18 cellular contexts compared by ENCODE assay signal in genomic region chr5:73302797-73303138, GRCh38.
A peak's percentile ranks its signal among the peaks of the same experiment; 100 is the strongest.
DNase-seq lines count a peak whose midpoint lies in the region; ATAC-seq, FAIRE-seq and TF ChIP-seq lines count a peak whose summit lies in the region.
"Had no signal": no experiment of that assay in that cellular context is flagged by ENCODE, and none has a peak within 500 bp of the region (broad histone marks: within the 10 kb centered on the region; RNA-seq: fewer than 3 reads in every experiment).

No MANE protein-coding gene starts in this region.

- H3K36me3 ChIP-seq in astrocyte (ENCODE audit: insufficient read depth, low read length) (no peaks in the 10 kb centered on the region), iPS-20b (ENCODE audit: insufficient read depth, low read depth, low read length) (no peaks in the 10 kb centered on the region), thoracic aorta (no peaks in the 10 kb centered on the region)
- H3K36me3 ChIP-seq: adrenal gland, prostate gland, vagina had no signal

- no peaks in the 10 kb centered on the region for H4K20me1 ChIP-seq in astrocyte (ENCODE audit: insufficient read depth, low read length)

- ATAC-seq in thoracic aorta (ENCODE audit: insufficient number of reproducible peaks, low FRiP score, low read depth) (no peak), GM18873 (IDR thresholded peaks at IDR 0.05; ENCODE audit: low FRiP score, unreplicated experiment) (no peak)
- no peak for ATAC-seq in activated CD4-positive, CD25-positive, alpha-beta regulatory T cell treated with anti-CD3 and anti-CD28 coated beads, Interleukin-2, amount 50 U/mL, for 24 hours
- ATAC-seq: stimulated activated naive CD8-positive, alpha-beta T cell treated with anti-CD3 and anti-CD28 coated beads, Interleukin-15, amount 100 ng/mL, for 72 hours had no signal

- peak overlapping the region; percentile 79 for H3K4me3 Mint-ChIP-seq in activated naive CD8-positive, alpha-beta T cell
- no peak overlapping the region for H3K4me3 Mint-ChIP-seq in activated naive CD8-positive, alpha-beta T cell treated with anti-CD3 and anti-CD28 coated beads for 36 hours
- no peak overlapping the region for H3K4me3 Mint-ChIP-seq in astrocyte (ENCODE audit: unreplicated experiment)

- peaks cover 2% of the 10 kb centered on the region for H3K36me3 Mint-ChIP-seq in activated naive CD8-positive, alpha-beta T cell
- H3K36me3 Mint-ChIP-seq in activated naive CD8-positive, alpha-beta T cell treated with anti-CD3 and anti-CD28 coated beads for 36 hours = peaks cover 5% of the 10 kb centered on the region
- H3K36me3 Mint-ChIP-seq in astrocyte (ENCODE audit: low read depth, unreplicated experiment) = peaks cover 2% of the 10 kb centered on the region

- no peak for FAIRE-seq in astrocyte (lab: Jason Lieb, UNC)
- FAIRE-seq: colon had no signal

- no peak for TF ChIP-seq CTCF in astrocyte (IDR thresholded peaks at IDR 0.05; ENCODE audit: insufficient read depth, low read depth, low read length)
- no peak for TF ChIP-seq CTCF in thoracic aorta (IDR thresholded peaks at IDR 0.05)

- H3K4me1 ChIP-seq in astrocyte (ENCODE audit: insufficient read depth, low read length) = peaks cover 19% of the 10 kb centered on the region
- H3K4me1 ChIP-seq in iPS-20b (ENCODE audit: insufficient read depth, low read length) = peaks cover 7% of the 10 kb centered on the region; the same call in 1 of the 2 replicates
- H3K4me1 ChIP-seq in thoracic aorta (ENCODE audit: control insufficient read depth in 1 of 2, low read depth in 2 of 2) = peaks cover 7 to 28% of the 10 kb centered on the region in 2 donors
- H3K4me1 ChIP-seq: prostate gland had no signal

- H2AFZ ChIP-seq in astrocyte (ENCODE audit: low read depth, low read length) = peak overlapping the region; percentile 86

- H3K4me1 Mint-ChIP-seq in activated naive CD8-positive, alpha-beta T cell (ENCODE audit: low read depth) = peaks cover 25% of the 10 kb centered on the region
- H3K4me1 Mint-ChIP-seq in activated naive CD8-positive, alpha-beta T cell treated with anti-CD3 and anti-CD28 coated beads for 36 hours = peaks cover 23% of the 10 kb centered on the region
- peaks cover 2% of the 10 kb centered on the region for H3K4me1 Mint-ChIP-seq in astrocyte (ENCODE audit: low read depth, unreplicated experiment)

- no peak overlapping the region for H3K9ac ChIP-seq in astrocyte (ENCODE audit: low read length)
- H3K9ac ChIP-seq in iPS-20b (ENCODE audit: low read depth, low read length) = no peak overlapping the region

- no peaks in the 10 kb centered on the region for H3K79me2 ChIP-seq in astrocyte (ENCODE audit: insufficient read depth, low read length)

- H3K27me3 Mint-ChIP-seq in activated naive CD8-positive, alpha-beta T cell = peaks cover 62% of the 10 kb centered on the region
- H3K27me3 Mint-ChIP-seq in activated naive CD8-positive, alpha-beta T cell treated with anti-CD3 and anti-CD28 coated beads for 36 hours = peaks cover 97% of the 10 kb centered on the region
- peaks cover 88% of the 10 kb centered on the region for H3K27me3 Mint-ChIP-seq in astrocyte (ENCODE audit: low read depth, unreplicated experiment)

- H3K4me3 ChIP-seq in astrocyte (ENCODE audit: insufficient read depth, low read depth, low read length) (no peak overlapping the region), iPS-20b (ENCODE audit: low read length) (peak overlapping the region; percentile 76; the same call in 1 of the 2 replicates), thoracic aorta (peak overlapping the region; percentile 52)
- H3K4me3 ChIP-seq: prostate gland had no signal

- no peak for DNase-seq in activated naive CD8-positive, alpha-beta T cell treated with anti-CD3 and anti-CD28 coated beads for 36 hours
- DNase-seq in astrocyte (ENCODE audit: low read depth) = no peak
- no peak for DNase-seq in thoracic aorta (ENCODE audit: low spot score)
- DNase-seq in SIG-M5 (lab: John Stamatoyannopoulos, UW) = no peak
- DNase-seq: activated CD4-positive, alpha-beta T cell treated with anti-CD3 and anti-CD28 coated beads for 1 hour; adrenal gland; GDM1; Karpas-422; NCI-H1417; stimulated activated CD4-positive, alpha-beta T cell treated with anti-CD3 and anti-CD28 coated beads, Interleukin-12 subunit alpha, Interleukin-12 subunit beta, amount 100 ng/mL, for 4 hours; stimulated activated naive CD8-positive, alpha-beta T cell treated with anti-CD3 and anti-CD28 coated beads, Interleukin-15, amount 100 ng/mL, for 72 hours had no signal

- H3K27ac ChIP-seq in astrocyte (ENCODE audit: low read depth, low read length) = no peak overlapping the region
- no peak overlapping the region for H3K27ac ChIP-seq in iPS-20b (ENCODE audit: low read length)
- H3K27ac ChIP-seq in thoracic aorta = no peak overlapping the region
- H3K27ac ChIP-seq: adrenal gland, prostate gland, vagina had no signal

- no peaks in the 10 kb centered on the region for H3K9me3 Mint-ChIP-seq in activated naive CD8-positive, alpha-beta T cell (ENCODE audit: low read depth)
- H3K9me3 Mint-ChIP-seq in activated naive CD8-positive, alpha-beta T cell treated with anti-CD3 and anti-CD28 coated beads for 36 hours = peaks cover 3% of the 10 kb centered on the region
- peaks cover 37% of the 10 kb centered on the region for H3K9me3 Mint-ChIP-seq in astrocyte (ENCODE audit: unreplicated experiment)
- H3K9me3 Mint-ChIP-seq: stimulated activated naive CD8-positive, alpha-beta T cell treated with anti-CD3 and anti-CD28 coated beads, Interleukin-15, amount 100 ng/mL, for 72 hours had no signal

- peak overlapping the region; percentile 80 for H3K4me2 ChIP-seq in astrocyte (ENCODE audit: low read length)

- H3K27me3 ChIP-seq in astrocyte (ENCODE audit: insufficient read depth, low read length) = peaks cover 52% of the 10 kb centered on the region
- peaks cover 100% of the 10 kb centered on the region for H3K27me3 ChIP-seq in iPS-20b (ENCODE audit: insufficient read depth, low read length)
- H3K27me3 ChIP-seq in thoracic aorta (replicated peaks; ENCODE audit: insufficient read depth) = peaks cover 18% of the 10 kb centered on the region

- no peak overlapping the region for H3K27ac Mint-ChIP-seq in activated naive CD8-positive, alpha-beta T cell
- H3K27ac Mint-ChIP-seq in activated naive CD8-positive, alpha-beta T cell treated with anti-CD3 and anti-CD28 coated beads for 36 hours = no peak overlapping the region
- peak overlapping the region; percentile 37 for H3K27ac Mint-ChIP-seq in astrocyte (ENCODE audit: unreplicated experiment)
- H3K27ac Mint-ChIP-seq: stimulated activated naive CD8-positive, alpha-beta T cell treated with anti-CD3 and anti-CD28 coated beads, Interleukin-15, amount 100 ng/mL, for 72 hours had no signal

- H3K9me3 ChIP-seq in astrocyte (ENCODE audit: insufficient read depth, low read depth, low read length) (no peaks in the 10 kb centered on the region), iPS-20b (ENCODE audit: insufficient read depth, low read depth, low read length) (no peaks in the 10 kb centered on the region; the same call in 1 of the 2 replicates), thoracic aorta (no peaks in the 10 kb centered on the region)
- H3K9me3 ChIP-seq: adrenal gland, prostate gland, vagina had no signal
